Comparison of ENCODE assay signal across 1 cellular context in the genomic region with DNA sequence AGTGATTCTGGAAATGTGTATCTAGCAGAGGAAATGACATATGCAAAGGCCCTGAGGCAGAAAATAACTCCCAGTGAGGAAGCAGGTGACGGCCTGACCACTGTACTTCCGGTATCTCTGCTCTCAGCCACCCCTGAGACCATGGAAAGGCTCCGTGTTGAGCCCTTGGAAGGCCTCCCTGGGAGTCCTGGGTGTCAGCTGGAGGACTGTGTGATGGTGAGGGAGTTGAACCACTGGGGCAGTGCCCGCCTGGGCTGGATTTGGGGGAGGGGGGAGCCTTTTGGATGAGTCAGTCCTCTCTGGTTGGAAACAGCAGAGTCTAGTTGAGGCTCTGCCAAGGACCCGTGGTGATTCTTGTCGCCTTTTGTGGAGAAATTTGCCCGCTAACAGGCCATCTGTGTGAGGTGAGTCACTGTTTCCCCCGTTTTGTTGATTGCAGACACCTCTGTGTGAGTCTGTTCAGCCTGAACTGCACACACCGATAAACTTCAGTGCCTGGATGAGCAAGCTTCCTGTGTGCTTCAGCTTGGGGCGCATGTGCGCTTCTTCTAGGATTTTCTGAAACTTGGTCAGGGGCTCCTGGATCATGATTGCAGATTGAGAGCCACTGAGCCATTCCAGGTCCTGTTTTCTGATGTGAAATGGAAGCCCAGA.
A peak's percentile ranks its signal among the peaks of the same experiment; 100 is the strongest.
TF ChIP-seq lines count a peak whose summit lies in the region.

No MANE protein-coding gene starts in this region.

TF ChIP-seq in K562, 482 proteins besides CTCF, POLR2A, EP300 and RAD21 (continued from another document and continues in another):
- TF ChIP-seq, protein P1, sequence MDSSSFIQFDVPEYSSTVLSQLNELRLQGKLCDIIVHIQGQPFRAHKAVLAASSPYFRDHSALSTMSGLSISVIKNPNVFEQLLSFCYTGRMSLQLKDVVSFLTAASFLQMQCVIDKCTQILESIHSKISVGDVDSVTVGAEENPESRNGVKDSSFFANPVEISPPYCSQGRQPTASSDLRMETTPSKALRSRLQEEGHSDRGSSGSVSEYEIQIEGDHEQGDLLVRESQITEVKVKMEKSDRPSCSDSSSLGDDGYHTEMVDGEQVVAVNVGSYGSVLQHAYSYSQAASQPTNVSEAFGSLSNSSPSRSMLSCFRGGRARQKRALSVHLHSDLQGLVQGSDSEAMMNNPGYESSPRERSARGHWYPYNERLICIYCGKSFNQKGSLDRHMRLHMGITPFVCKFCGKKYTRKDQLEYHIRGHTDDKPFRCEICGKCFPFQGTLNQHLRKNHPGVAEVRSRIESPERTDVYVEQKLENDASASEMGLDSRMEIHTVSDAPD (CRISPR knock-in tag; IDR thresholded peaks at IDR 0.05): no peak
- TF ChIP-seq, protein P2, sequence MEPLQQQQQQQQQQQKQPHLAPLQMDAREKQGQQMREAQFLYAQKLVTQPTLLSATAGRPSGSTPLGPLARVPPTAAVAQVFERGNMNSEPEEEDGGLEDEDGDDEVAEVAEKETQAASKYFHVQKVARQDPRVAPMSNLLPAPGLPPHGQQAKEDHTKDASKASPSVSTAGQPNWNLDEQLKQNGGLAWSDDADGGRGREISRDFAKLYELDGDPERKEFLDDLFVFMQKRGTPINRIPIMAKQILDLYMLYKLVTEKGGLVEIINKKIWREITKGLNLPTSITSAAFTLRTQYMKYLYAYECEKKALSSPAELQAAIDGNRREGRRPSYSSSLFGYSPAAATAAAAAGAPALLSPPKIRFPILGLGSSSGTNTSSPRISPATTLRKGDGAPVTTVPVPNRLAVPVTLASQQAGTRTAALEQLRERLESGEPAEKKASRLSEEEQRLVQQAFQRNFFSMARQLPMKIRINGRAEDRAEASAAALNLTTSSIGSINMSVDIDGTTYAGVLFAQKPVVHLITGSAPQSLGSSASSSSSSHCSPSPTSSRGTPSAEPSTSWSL (CRISPR knock-in tag; IDR thresholded peaks at IDR 0.05; ENCODE audit: borderline replicate concordance): no peak
- TF ChIP-seq RBM17 (IDR thresholded peaks at IDR 0.05; ENCODE audit: borderline replicate concordance, low read depth, low read length) (no peak), MEF2A (IDR thresholded peaks at IDR 0.05; ENCODE audit: control insufficient read depth, low read depth, low read length) (no peak), ZNF717 (CRISPR knock-in tag; IDR thresholded peaks at IDR 0.05) (no peak), TBP (optimal IDR thresholded peaks at IDR 0.05; ENCODE audit: low read depth, low read length) (no peak), RUNX1 (IDR thresholded peaks at IDR 0.05; ENCODE audit: low read depth) (no peak), KLF6 (CRISPR knock-in tag; IDR thresholded peaks at IDR 0.05; ENCODE audit: borderline replicate concordance) (no peak), ZNF592 (IDR thresholded peaks at IDR 0.05) (peak; percentile 61; the same call in 1 of the 2 replicates), FOXJ3 (CRISPR knock-in tag; IDR thresholded peaks at IDR 0.05) (no peak), PHF20 (IDR thresholded peaks at IDR 0.05; ENCODE audit: partially characterized antibody) (peak; percentile 52), SIX5 (IDR thresholded peaks at IDR 0.05; ENCODE audit: borderline replicate concordance in 1 of 2, insufficient read depth in 1 of 2, low read depth in 1 of 2, low read length in 2 of 2) (no peak), IFI16 (CRISPR knock-in tag; IDR thresholded peaks at IDR 0.05) (no peak), TOE1 (IDR thresholded peaks at IDR 0.05; ENCODE audit: borderline replicate concordance) (0 out of 2 replicates have a peak, but pooled peaks have one; percentile 22), TOE1 (CRISPR knock-in tag; IDR thresholded peaks at IDR 0.05; ENCODE audit: borderline replicate concordance, low read depth) (no peak), DDX20 (tag; IDR thresholded peaks at IDR 0.05; ENCODE audit: low read depth) (no peak), SP1 (CRISPR knock-in tag; IDR thresholded peaks at IDR 0.05) (no peak), SMAD4 (CRISPR knock-in tag; conservative IDR thresholded peaks at IDR 0.05) (no peak), HNRNPK (IDR thresholded peaks at IDR 0.05; ENCODE audit: low read depth, low read length, poor library complexity, severe bottlenecking) (no peak), LCOR (CRISPR knock-in tag; IDR thresholded peaks at IDR 0.05) (no peak), SMARCE1 (IDR thresholded peaks at IDR 0.05) (peak; percentile 79), RBBP5 (IDR thresholded peaks at IDR 0.05; ENCODE audit: borderline replicate concordance, insufficient read depth, low read length, poor library complexity, severe bottlenecking) (no peak), PRMT5 (CRISPR knock-in tag; IDR thresholded peaks at IDR 0.05) (no peak), ZNF280A (IDR thresholded peaks at IDR 0.05; ENCODE audit: low read depth, partially characterized antibody) (no peak), ZNF699 (CRISPR knock-in tag; IDR thresholded peaks at IDR 0.05; ENCODE audit: insufficient replicate concordance) (no peak), MED1 (CRISPR knock-in tag; IDR thresholded peaks at IDR 0.05; ENCODE audit: borderline replicate concordance) (no peak), CXXC5 (CRISPR knock-in tag; IDR thresholded peaks at IDR 0.05) (no peak), HNRNPH1 (optimal IDR thresholded peaks at IDR 0.05; ENCODE audit: low read depth, low read length) (no peak), ZKSCAN8 (CRISPR knock-in tag; IDR thresholded peaks at IDR 0.05) (no peak), BRD9 (IDR thresholded peaks at IDR 0.05; ENCODE audit: low read depth, partially characterized antibody) (no peak), HIVEP1 (CRISPR knock-in tag; IDR thresholded peaks at IDR 0.05) (no peak), NFATC3 (IDR thresholded peaks at IDR 0.05) (0 out of 2 replicates have a peak, but pooled peaks have one; percentile 48), MTA1 (IDR thresholded peaks at IDR 0.05; ENCODE audit: borderline replicate concordance) (peak; percentile 47; the same call in 1 of the 2 replicates), ZFP36 (IDR thresholded peaks at IDR 0.05; ENCODE audit: low read depth, low read length, partially characterized antibody) (no peak), HDAC2 (IDR thresholded peaks at IDR 0.05) (peak; percentile 53; the same call in 1 of the 2 replicates), CTBP1 (IDR thresholded peaks at IDR 0.05; ENCODE audit: borderline replicate concordance) (no peak), ZNF133 (CRISPR knock-in tag; IDR thresholded peaks at IDR 0.05) (no peak), MAFK (IDR thresholded peaks at IDR 0.05; ENCODE audit: low read length) (no peak), ZNF644 (tag; IDR thresholded peaks at IDR 0.05; ENCODE audit: low read depth) (no peak), SMARCA5 (IDR thresholded peaks at IDR 0.05) (peak; percentile 60; the same call in 1 of the 2 replicates), ZFPM2 (CRISPR knock-in tag; IDR thresholded peaks at IDR 0.05) (no peak), THRB (CRISPR knock-in tag; conservative IDR thresholded peaks at IDR 0.05) (no peak), MBD1 (CRISPR knock-in tag; IDR thresholded peaks at IDR 0.05) (no peak)
- TF ChIP-seq, protein P3, sequence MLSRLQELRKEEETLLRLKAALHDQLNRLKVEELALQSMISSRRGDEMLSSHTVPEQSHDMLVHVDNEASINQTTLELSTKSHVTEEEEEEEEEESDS (CRISPR knock-in tag; IDR thresholded peaks at IDR 0.05): no peak
- TF ChIP-seq, protein P4, sequence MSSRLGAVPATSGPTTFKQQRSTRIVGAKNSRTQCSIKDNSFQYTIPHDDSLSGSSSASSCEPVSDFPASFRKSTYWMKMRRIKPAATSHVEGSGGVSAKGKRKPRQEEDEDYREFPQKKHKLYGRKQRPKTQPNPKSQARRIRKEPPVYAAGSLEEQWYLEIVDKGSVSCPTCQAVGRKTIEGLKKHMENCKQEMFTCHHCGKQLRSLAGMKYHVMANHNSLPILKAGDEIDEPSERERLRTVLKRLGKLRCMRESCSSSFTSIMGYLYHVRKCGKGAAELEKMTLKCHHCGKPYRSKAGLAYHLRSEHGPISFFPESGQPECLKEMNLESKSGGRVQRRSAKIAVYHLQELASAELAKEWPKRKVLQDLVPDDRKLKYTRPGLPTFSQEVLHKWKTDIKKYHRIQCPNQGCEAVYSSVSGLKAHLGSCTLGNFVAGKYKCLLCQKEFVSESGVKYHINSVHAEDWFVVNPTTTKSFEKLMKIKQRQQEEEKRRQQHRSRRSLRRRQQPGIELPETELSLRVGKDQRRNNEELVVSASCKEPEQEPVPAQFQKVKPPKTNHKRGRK (tag; IDR thresholded peaks at IDR 0.05): no peak
- TF ChIP-seq, protein P5, sequence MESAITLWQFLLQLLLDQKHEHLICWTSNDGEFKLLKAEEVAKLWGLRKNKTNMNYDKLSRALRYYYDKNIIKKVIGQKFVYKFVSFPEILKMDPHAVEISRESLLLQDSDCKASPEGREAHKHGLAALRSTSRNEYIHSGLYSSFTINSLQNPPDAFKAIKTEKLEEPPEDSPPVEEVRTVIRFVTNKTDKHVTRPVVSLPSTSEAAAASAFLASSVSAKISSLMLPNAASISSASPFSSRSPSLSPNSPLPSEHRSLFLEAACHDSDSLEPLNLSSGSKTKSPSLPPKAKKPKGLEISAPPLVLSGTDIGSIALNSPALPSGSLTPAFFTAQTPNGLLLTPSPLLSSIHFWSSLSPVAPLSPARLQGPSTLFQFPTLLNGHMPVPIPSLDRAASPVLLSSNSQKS (CRISPR knock-in tag; IDR thresholded peaks at IDR 0.05): no peak
- TF ChIP-seq, protein P6, sequence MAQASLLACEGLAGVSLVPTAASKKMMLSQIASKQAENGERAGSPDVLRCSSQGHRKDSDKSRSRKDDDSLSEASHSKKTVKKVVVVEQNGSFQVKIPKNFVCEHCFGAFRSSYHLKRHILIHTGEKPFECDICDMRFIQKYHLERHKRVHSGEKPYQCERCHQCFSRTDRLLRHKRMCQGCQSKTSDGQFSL (CRISPR knock-in tag; IDR thresholded peaks at IDR 0.05): no peak
- TF ChIP-seq, protein P6 (tag; IDR thresholded peaks at IDR 0.05): no peak
- TF ChIP-seq, protein P7, sequence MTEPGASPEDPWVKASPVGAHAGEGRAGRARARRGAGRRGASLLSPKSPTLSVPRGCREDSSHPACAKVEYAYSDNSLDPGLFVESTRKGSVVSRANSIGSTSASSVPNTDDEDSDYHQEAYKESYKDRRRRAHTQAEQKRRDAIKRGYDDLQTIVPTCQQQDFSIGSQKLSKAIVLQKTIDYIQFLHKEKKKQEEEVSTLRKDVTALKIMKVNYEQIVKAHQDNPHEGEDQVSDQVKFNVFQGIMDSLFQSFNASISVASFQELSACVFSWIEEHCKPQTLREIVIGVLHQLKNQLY (CRISPR knock-in tag; conservative IDR thresholded peaks at IDR 0.05): no peak
